In genomic region chr6:101703311-101703710, GRCh38 we compare ENCODE assay signal across 28 cellular contexts.
"Had no signal": no experiment of that assay in that cellular context is flagged by ENCODE, and none has a peak within 500 bp of the region (broad histone marks: within the 10 kb centered on the region; RNA-seq: fewer than 3 reads in every experiment).

No MANE protein-coding gene starts in this region.

- H3K9me3 ChIP-seq: ovary, psoas muscle, right lobe of liver, sigmoid colon, stomach, thoracic aorta, thyroid gland, tibial nerve, upper lobe of left lung, vagina had no signal

- H3K4me1 Mint-ChIP-seq: naive thymus-derived CD4-positive, alpha-beta T cell; natural killer cell; nephron; stimulated activated effector memory CD8-positive, alpha-beta T cell treated with anti-CD3 and anti-CD28 coated beads, Interleukin-12 subunit alpha, Interleukin-12 subunit beta, amount 100 ng/mL, for 72 hours; stimulated activated naive B cell treated with anti-CD40 and anti-IgM and Interleukin-4, amounts not matched to agents 10 μg/mL and 1 μg/mL and 100 μg/mL, for 72 hours had no signal

- H3K27me3 Mint-ChIP-seq: naive thymus-derived CD4-positive, alpha-beta T cell; progenitor cell of endocrine pancreas; stimulated activated naive B cell treated with anti-CD40 and anti-IgM and Interleukin-4, amounts not matched to agents 10 μg/mL and 1 μg/mL and 100 μg/mL, for 72 hours; stimulated activated naive CD8-positive, alpha-beta T cell treated with anti-CD3 and anti-CD28 coated beads, Interleukin-15, Interleukin-2, amounts not matched to agents 100 ng/mL and 50 ng/mL, for 24 hours had no signal

- H3K9ac ChIP-seq: parathyroid adenoma had no signal

- H3K4me3 Mint-ChIP-seq: naive thymus-derived CD4-positive, alpha-beta T cell; natural killer cell; nephron; stimulated activated effector memory CD8-positive, alpha-beta T cell treated with anti-CD3 and anti-CD28 coated beads, Interleukin-12 subunit alpha, Interleukin-12 subunit beta, amount 100 ng/mL, for 72 hours; stimulated activated naive B cell treated with anti-CD40 and anti-IgM and Interleukin-4, amounts not matched to agents 10 μg/mL and 1 μg/mL and 100 μg/mL, for 72 hours; stimulated activated naive CD8-positive, alpha-beta T cell treated with anti-CD3 and anti-CD28 coated beads, Interleukin-15, Interleukin-2, amounts not matched to agents 100 ng/mL and 50 ng/mL, for 24 hours had no signal

- H3K27ac Mint-ChIP-seq: naive thymus-derived CD4-positive, alpha-beta T cell; natural killer cell; nephron; progenitor cell of endocrine pancreas; stimulated activated effector memory CD8-positive, alpha-beta T cell treated with anti-CD3 and anti-CD28 coated beads, Interleukin-12 subunit alpha, Interleukin-12 subunit beta, amount 100 ng/mL, for 72 hours; stimulated activated naive B cell treated with anti-CD40 and anti-IgM and Interleukin-4, amounts not matched to agents 10 μg/mL and 1 μg/mL and 100 μg/mL, for 72 hours; stimulated activated naive CD8-positive, alpha-beta T cell treated with anti-CD3 and anti-CD28 coated beads, Interleukin-15, Interleukin-2, amounts not matched to agents 100 ng/mL and 50 ng/mL, for 24 hours had no signal

- ATAC-seq: naive thymus-derived CD4-positive, alpha-beta T cell; natural killer cell; psoas muscle; right cardiac atrium; right lobe of liver; stimulated activated effector memory CD8-positive, alpha-beta T cell treated with anti-CD3 and anti-CD28 coated beads, Interleukin-12 subunit alpha, Interleukin-12 subunit beta, amount 100 ng/mL, for 72 hours; stimulated activated naive B cell treated with anti-CD40 and anti-IgM and Interleukin-4, amounts not matched to agents 10 μg/mL and 1 μg/mL and 100 μg/mL, for 72 hours had no signal

- H3K36me3 ChIP-seq: ovary, right lobe of liver, sigmoid colon, stomach, thoracic aorta, thyroid gland, tibial nerve, upper lobe of left lung, vagina had no signal

- H3K4me1 ChIP-seq: parathyroid adenoma, psoas muscle, right lobe of liver, sigmoid colon, stomach, thyroid gland, tibial nerve, upper lobe of left lung, vagina had no signal

- H2AFZ ChIP-seq: parathyroid adenoma had no signal

- H3K79me2 ChIP-seq: parathyroid adenoma had no signal

- DNase-seq: naive thymus-derived CD4-positive, alpha-beta T cell; natural killer cell; occipital lobe; ovary; posterior cingulate gyrus; psoas muscle; right cardiac atrium; right lobe of liver; sigmoid colon; small intestine; stimulated activated CD4-positive, alpha-beta T cell treated with anti-CD3 and anti-CD28 coated beads, Interleukin-15, amount 100 ng/mL, for 24 hours; stimulated activated CD4-positive, alpha-beta T cell treated with anti-CD3 and anti-CD28 coated beads, Interleukin-2, amount 100 ng/mL, for 24 hours; stimulated activated CD4-positive, alpha-beta T cell treated with anti-CD3 and anti-CD28 coated beads, Interleukin-2, amount 100 ng/mL, for 48 hours; stimulated activated CD4-positive, alpha-beta T cell treated with anti-CD3 and anti-CD28 coated beads, Interleukin-4, amount 100 ng/mL, for 24 hours; stimulated activated naive B cell treated with anti-CD40 and anti-IgM and Interleukin-4, amounts not matched to agents 10 μg/mL and 1 μg/mL and 100 μg/mL, for 72 hours; stimulated activated naive CD4-positive, alpha-beta T cell treated with Interleukin-2 at 50 U/mL for 16 hours; stomach; thyroid gland; trophoblast cell; upper lobe of left lung had no signal

- H3K36me3 Mint-ChIP-seq: naive thymus-derived CD4-positive, alpha-beta T cell; natural killer cell; stimulated activated effector memory CD8-positive, alpha-beta T cell treated with anti-CD3 and anti-CD28 coated beads, Interleukin-12 subunit alpha, Interleukin-12 subunit beta, amount 100 ng/mL, for 72 hours; stimulated activated naive B cell treated with anti-CD40 and anti-IgM and Interleukin-4, amounts not matched to agents 10 μg/mL and 1 μg/mL and 100 μg/mL, for 72 hours had no signal

- H3K9me3 Mint-ChIP-seq: nephron; stimulated activated naive B cell treated with anti-CD40 and anti-IgM and Interleukin-4, amounts not matched to agents 10 μg/mL and 1 μg/mL and 100 μg/mL, for 72 hours; stimulated activated naive CD8-positive, alpha-beta T cell treated with anti-CD3 and anti-CD28 coated beads, Interleukin-15, Interleukin-2, amounts not matched to agents 100 ng/mL and 50 ng/mL, for 24 hours had no signal

- H3K27ac ChIP-seq: ovary, parathyroid adenoma, psoas muscle, right lobe of liver, sigmoid colon, stomach, thoracic aorta, thyroid gland, tibial nerve, upper lobe of left lung, vagina had no signal

- H3K27me3 ChIP-seq: ovary, right lobe of liver, sigmoid colon, stomach, thyroid gland, tibial nerve, upper lobe of left lung, vagina had no signal

- H3K4me3 ChIP-seq: ovary, psoas muscle, right lobe of liver, sigmoid colon, stomach, thoracic aorta, thyroid gland, tibial nerve, upper lobe of left lung, vagina had no signal
